ENCODE assay signal across 1 cellular context in the genomic region with DNA sequence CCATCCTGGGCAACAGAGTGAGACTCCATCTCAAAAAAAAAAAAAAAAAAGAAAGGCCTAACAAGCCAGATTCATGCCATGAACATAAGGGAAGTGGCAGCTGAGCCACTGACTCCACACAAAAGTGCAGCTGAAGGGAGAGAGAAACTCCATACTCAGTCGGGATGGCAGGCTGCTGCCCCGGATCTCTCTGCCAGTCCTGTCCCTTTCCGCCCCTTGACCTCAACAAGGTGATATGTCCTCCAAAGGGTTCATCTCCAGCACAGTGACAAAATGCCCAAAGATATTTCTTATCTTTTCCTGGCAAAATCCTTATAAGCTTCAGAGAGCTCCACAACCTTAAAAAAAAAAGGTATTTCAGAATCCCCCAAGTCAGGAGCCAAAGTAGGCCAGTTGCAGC.
TF ChIP-seq lines count a peak whose summit lies in the region.

No MANE protein-coding gene starts in this region.

TF ChIP-seq in IMR-90, 13 proteins besides CTCF, POLR2A, EP300 and RAD21:
- TF ChIP-seq CEBPB (IDR thresholded peaks at IDR 0.05; ENCODE audit: low read depth, low read length): no peak
- TF ChIP-seq CHD1 (IDR thresholded peaks at IDR 0.05; ENCODE audit: low read depth, low read length): no peak
- TF ChIP-seq RFX5 (IDR thresholded peaks at IDR 0.05; ENCODE audit: low read depth, low read length): no peak
- TF ChIP-seq MAZ (IDR thresholded peaks at IDR 0.05; ENCODE audit: borderline replicate concordance, low read depth, low read length): no peak
- TF ChIP-seq, protein P1, sequence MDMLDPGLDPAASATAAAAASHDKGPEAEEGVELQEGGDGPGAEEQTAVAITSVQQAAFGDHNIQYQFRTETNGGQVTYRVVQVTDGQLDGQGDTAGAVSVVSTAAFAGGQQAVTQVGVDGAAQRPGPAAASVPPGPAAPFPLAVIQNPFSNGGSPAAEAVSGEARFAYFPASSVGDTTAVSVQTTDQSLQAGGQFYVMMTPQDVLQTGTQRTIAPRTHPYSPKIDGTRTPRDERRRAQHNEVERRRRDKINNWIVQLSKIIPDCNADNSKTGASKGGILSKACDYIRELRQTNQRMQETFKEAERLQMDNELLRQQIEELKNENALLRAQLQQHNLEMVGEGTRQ (IDR thresholded peaks at IDR 0.05; ENCODE audit: low read depth, low read length): no peak
- no peak for TF ChIP-seq BHLHE40 (IDR thresholded peaks at IDR 0.05; ENCODE audit: low read depth, low read length)
- TF ChIP-seq, protein P2, sequence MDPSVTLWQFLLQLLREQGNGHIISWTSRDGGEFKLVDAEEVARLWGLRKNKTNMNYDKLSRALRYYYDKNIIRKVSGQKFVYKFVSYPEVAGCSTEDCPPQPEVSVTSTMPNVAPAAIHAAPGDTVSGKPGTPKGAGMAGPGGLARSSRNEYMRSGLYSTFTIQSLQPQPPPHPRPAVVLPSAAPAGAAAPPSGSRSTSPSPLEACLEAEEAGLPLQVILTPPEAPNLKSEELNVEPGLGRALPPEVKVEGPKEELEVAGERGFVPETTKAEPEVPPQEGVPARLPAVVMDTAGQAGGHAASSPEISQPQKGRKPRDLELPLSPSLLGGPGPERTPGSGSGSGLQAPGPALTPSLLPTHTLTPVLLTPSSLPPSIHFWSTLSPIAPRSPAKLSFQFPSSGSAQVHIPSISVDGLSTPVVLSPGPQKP (IDR thresholded peaks at IDR 0.05; ENCODE audit: borderline replicate concordance, low read depth, low read length): no peak
- TF ChIP-seq SMC3 (IDR thresholded peaks at IDR 0.05; ENCODE audit: low read depth, low read length): no peak
- TF ChIP-seq FOS (IDR thresholded peaks at IDR 0.05; ENCODE audit: low read depth, low read length): no peak
- no peak for TF ChIP-seq NFE2L2 (IDR thresholded peaks at IDR 0.05; ENCODE audit: low read depth, low read length)
- no peak for TF ChIP-seq MXI1 (IDR thresholded peaks at IDR 0.05; ENCODE audit: borderline replicate concordance, low read depth, low read length)
- TF ChIP-seq RCOR1 (IDR thresholded peaks at IDR 0.05; ENCODE audit: insufficient replicate concordance, low read length): no peak
- no peak for TF ChIP-seq MAFK (IDR thresholded peaks at IDR 0.05; ENCODE audit: low read depth, low read length)
